In the genomic region with DNA sequence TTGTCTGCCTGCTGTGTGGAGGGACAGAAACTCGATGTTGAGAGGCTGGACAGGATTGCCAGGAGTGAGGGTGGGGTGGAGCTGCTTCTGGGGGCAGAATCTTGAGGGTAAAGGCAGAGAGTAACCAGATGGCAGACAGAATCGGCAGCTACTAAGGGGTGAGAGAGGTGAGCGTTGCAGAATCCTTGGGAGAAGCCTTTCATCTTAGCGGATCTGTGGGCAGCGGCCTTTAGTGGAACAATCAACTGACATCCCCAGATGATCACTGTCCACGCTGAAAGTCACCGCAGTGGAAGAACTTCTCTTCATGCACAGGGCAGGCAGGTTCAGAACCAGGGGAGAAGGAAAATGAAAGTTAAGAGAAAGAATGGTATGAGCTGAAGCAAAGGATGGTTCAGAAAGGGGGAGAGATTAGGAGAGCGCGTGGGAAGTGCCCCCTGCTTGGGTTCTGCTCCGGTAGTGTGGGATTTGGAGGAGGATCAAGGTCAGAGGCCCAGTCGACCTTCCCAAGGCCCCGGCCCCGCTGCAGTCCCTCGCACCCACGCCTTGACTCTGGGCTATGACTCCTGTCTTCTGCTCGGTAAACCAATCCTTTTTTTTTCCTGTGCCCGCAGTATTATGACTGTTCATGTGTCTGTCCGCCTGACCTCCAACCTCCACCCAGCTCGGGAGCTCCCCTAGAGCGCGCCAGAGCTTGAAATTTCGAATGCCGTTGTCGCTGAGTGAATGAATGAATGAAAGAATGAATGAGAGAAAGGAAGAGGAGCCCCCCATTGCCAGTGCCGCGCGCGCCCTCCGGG, we compare ENCODE assay signal across 9 cellular contexts. TPM values are rescaled to one million over a fixed set of nuclear protein-coding genes. Genes with fewer than 3 reads are reported as not detected.
DNase-seq lines count a peak whose midpoint lies in the region; ATAC-seq and TF ChIP-seq lines count a peak whose summit lies in the region.
"Had no signal": no experiment of that assay in that cellular context is flagged by ENCODE, and none has a peak within 500 bp of the region (broad histone marks: within the 10 kb centered on the region; RNA-seq: fewer than 3 reads in every experiment).

No MANE protein-coding gene starts in this region.

- peaks cover 35% of the 10 kb centered on the region for H3K79me2 ChIP-seq in SK-N-SH (ENCODE audit: insufficient read depth)

- peaks cover 33% of the 10 kb centered on the region for H3F3A ChIP-seq in SK-N-SH (replicated peaks; ENCODE audit: insufficient read depth)

- no peak for TF ChIP-seq EP300 in SK-N-SH (IDR thresholded peaks at IDR 0.05; ENCODE audit: borderline replicate concordance in 1 of 2, low read depth in 1 of 2, low read length in 1 of 2)

- WGBS in SK-N-SH (ENCODE audit: low lambda C conversion rate) = 3% methylated on average over 29 of the region's 29 CpGs

- H3K36me3 Mint-ChIP-seq in activated naive CD4-positive, alpha-beta T cell treated with anti-CD3 and anti-CD28 coated beads, Interleukin-2, amount 50 U/mL, for 72 hours = no peaks in the 10 kb centered on the region

- H3K36me3 ChIP-seq in SK-N-SH (replicated peaks in 1 of 2; ENCODE audit: control insufficient read depth in 1 of 2, insufficient read depth in 2 of 2, low read length in 1 of 2) (peaks cover 13 to 25% of the 10 kb centered on the region in 2 experiments), rectal smooth muscle tissue (ENCODE audit: control insufficient read depth, insufficient read depth, low read length) (peaks cover 5% of the 10 kb centered on the region)

- H3K27me3 ChIP-seq in SK-N-SH (ENCODE audit: insufficient read depth) (no peaks in the 10 kb centered on the region), rectal smooth muscle tissue (ENCODE audit: control insufficient read depth, insufficient read depth, low read length) (no peaks in the 10 kb centered on the region)

- peak overlapping the region; percentile 74 for H3K9ac ChIP-seq in SK-N-SH
- peak overlapping the region; percentile 36 for H3K9ac ChIP-seq in rectal smooth muscle tissue (ENCODE audit: low read length)

- POLR2A ChIA-PET in SK-N-SH (lab: Yijun Ruan, JAX) = interaction anchor here (0.8 to 3.5 kb wide), 3 partner anchors 21 to 319 kb away, joined by 3 to 8 read pairs (median 3); partner anchors contain the start of gene STAMBP

- peak overlapping the region; percentile 93 to 99 for H3K4me3 ChIP-seq in SK-N-SH (ENCODE audit: low read depth in 2 of 2, low read length in 1 of 2)
- H3K4me3 ChIP-seq in foreskin fibroblast (ENCODE audit: low read depth in 1 of 2, low read length in 2 of 2) = peak overlapping the region; percentile 81 to 86
- peak overlapping the region; percentile 96 for H3K4me3 ChIP-seq in rectal smooth muscle tissue (ENCODE audit: low read length)

- no peaks in the 10 kb centered on the region for H3K9me3 ChIP-seq in SK-N-SH

- peak overlapping the region; percentile 98 for H2AFZ ChIP-seq in SK-N-SH (ENCODE audit: low read depth)

- H3K4me1 ChIP-seq in SK-N-SH (ENCODE audit: control insufficient read depth in 1 of 2, insufficient read depth in 2 of 2, low read depth in 1 of 2, low read length in 1 of 2) = peaks cover 4 to 22% of the 10 kb centered on the region in 2 experiments; a peak in 3 of 4 replicates
- peaks cover 15% of the 10 kb centered on the region for H3K4me1 ChIP-seq in rectal smooth muscle tissue (ENCODE audit: control insufficient read depth, insufficient read depth, low read length)

- no peaks in the 10 kb centered on the region for H3K9me3 Mint-ChIP-seq in activated naive CD4-positive, alpha-beta T cell treated with anti-CD3 and anti-CD28 coated beads, Interleukin-2, amount 50 U/mL, for 72 hours
- H3K9me3 Mint-ChIP-seq: neural crest cell had no signal

- TF ChIP-seq RAD21 in SK-N-SH (IDR thresholded peaks at IDR 0.05; ENCODE audit: low read length) = no peak

- no peaks in the 10 kb centered on the region for H4K20me1 ChIP-seq in SK-N-SH (ENCODE audit: insufficient read depth)

- DNase-seq in activated naive CD4-positive, alpha-beta T cell treated with anti-CD3 and anti-CD28 coated beads, Interleukin-2, amount 50 U/mL, for 72 hours (ENCODE audit: low spot score in 2 of 2) = peak in 1 of 2 donors; percentile 76
- DNase-seq in activated naive CD4-positive, alpha-beta T cell treated with anti-CD3 and anti-CD28 coated beads, Interleukin-2, amount 50 U/mL, for 16 hours = no peak
- DNase-seq in SK-N-SH (no peak), foreskin fibroblast (peak; percentile 29 to 64), NCI-H510A (lab: John Stamatoyannopoulos, UW) (no peak), Ammon's horn (ENCODE audit: low spot score) (no peak)

- H3K27ac ChIP-seq in SK-N-SH (ENCODE audit: low read depth in 2 of 2, low read length in 1 of 2) = peak overlapping the region; percentile 43 to 64; a peak in 2 of 4 replicates
- peak overlapping the region; percentile 73 for H3K27ac ChIP-seq in rectal smooth muscle tissue (ENCODE audit: low read depth, low read length)

- H3K4me2 ChIP-seq in SK-N-SH = peak overlapping the region; percentile 93

- ATAC-seq in activated naive CD4-positive, alpha-beta T cell treated with anti-CD3 and anti-CD28 coated beads, Interleukin-2, amount 50 U/mL, for 72 hours = peak; percentile 66 to 90
- ATAC-seq in HG03066 (IDR thresholded peaks at IDR 0.05; ENCODE audit: low read depth, unreplicated experiment) = peak; percentile 29

- no peak overlapping the region for H3K27ac Mint-ChIP-seq in activated naive CD4-positive, alpha-beta T cell treated with anti-CD3 and anti-CD28 coated beads, Interleukin-2, amount 50 U/mL, for 72 hours

- no peaks in the 10 kb centered on the region for H3K9me2 ChIP-seq in SK-N-SH

- TF ChIP-seq CTCF in SK-N-SH (IDR thresholded peaks at IDR 0.05) (no peak), foreskin fibroblast (IDR thresholded peaks at IDR 0.05; ENCODE audit: low read depth, low read length) (no peak)

- CTCF ChIA-PET in SK-N-SH (lab: Yijun Ruan, JAX) = interaction anchor here (0.6 to 8.7 kb wide), 18 partner anchors 9 to 329 kb away, joined by 3 to 155 read pairs (median 4); partner anchors contain the start of gene STAMBP

TF ChIP-seq in SK-N-SH, 30 proteins besides CTCF, POLR2A, EP300 and RAD21:
- TF ChIP-seq POLR2AphosphoS5 (IDR thresholded peaks at IDR 0.05; ENCODE audit: low read depth, low read length) (no peak), GATA2 (CRISPR knock-in tag; IDR thresholded peaks at IDR 0.05) (no peak), FOXJ3 (CRISPR knock-in tag; IDR thresholded peaks at IDR 0.05) (no peak), MAX (IDR thresholded peaks at IDR 0.05; ENCODE audit: low read depth) (no peak), TCF12 (IDR thresholded peaks at IDR 0.05) (no peak), NFIC (IDR thresholded peaks at IDR 0.05; ENCODE audit: borderline replicate concordance) (no peak), TAF1 (IDR thresholded peaks at IDR 0.05; ENCODE audit: borderline replicate concordance, low read depth, low read length) (no peak)
TF ChIP-seq in SK-N-SH: peak in this region for 0.

RNA-seq across cellular contexts. Expression of gene BOLA3, which starts 0.6 kb away (rescaled TPM):
- 10 to 100 TPM; 15.8 to 96.7 TPM for total RNA-seq in activated naive CD4-positive, alpha-beta T cell treated with anti-CD3 and anti-CD28 coated beads, Interleukin-2, amount 50 U/mL, for 72 hours
- 64.4 and 90.1 TPM in 2 replicates for polyA plus RNA-seq in SK-N-SH (2012; rRNA removed)
- polyA plus RNA-seq in SK-N-SH (2012; cell fraction: cytosol; rRNA removed) = 96.8 and 144 TPM in 2 replicates
- polyA plus RNA-seq in SK-N-SH (2012; cell fraction: nucleus; rRNA removed) = 17.9 and 18.5 TPM in 2 replicates

RNA-seq across cellular contexts. Expression of gene MOB1A, which starts 31.6 kb away (rescaled TPM):
- total RNA-seq in activated naive CD4-positive, alpha-beta T cell treated with anti-CD3 and anti-CD28 coated beads, Interleukin-2, amount 50 U/mL, for 72 hours = 100 to 1,000 TPM; 151 to 173 TPM
- polyA plus RNA-seq in SK-N-SH (2012; rRNA removed) = 15.3 and 19.7 TPM in 2 replicates
- polyA plus RNA-seq in SK-N-SH (2012; cell fraction: cytosol; rRNA removed) = 26.8 and 31.0 TPM in 2 replicates
- 7.5 and 15.5 TPM in 2 replicates for polyA plus RNA-seq in SK-N-SH (2012; cell fraction: nucleus; rRNA removed)

RNA-seq across cellular contexts. Expression of gene MTHFD2, which starts 51.3 kb away (rescaled TPM):
- 100 to 1,000 TPM; 413 to 484 TPM for total RNA-seq in activated naive CD4-positive, alpha-beta T cell treated with anti-CD3 and anti-CD28 coated beads, Interleukin-2, amount 50 U/mL, for 72 hours
- 68.6 and 82.6 TPM in 2 replicates for polyA plus RNA-seq in SK-N-SH (2012; rRNA removed)
- 75.5 and 88.9 TPM in 2 replicates for polyA plus RNA-seq in SK-N-SH (2012; cell fraction: cytosol; rRNA removed)
- 67.4 and 69.4 TPM in 2 replicates for polyA plus RNA-seq in SK-N-SH (2012; cell fraction: nucleus; rRNA removed)

Comparison
In these comparisons a context has a peak if more than half of its experiments do, and no peak if none do; other contexts are left out.
1. DNase-seq: peak in foreskin fibroblast (2 of 2); none in activated naive CD4-positive, alpha-beta T cell treated with anti-CD3 and anti-CD28 coated beads, Interleukin-2, amount 50 U/mL, for 16 hours (single experiment), SK-N-SH (single experiment), NCI-H510A (single experiment) and Ammon's horn (single experiment).
2. Peak in every context shown above with its lines, with median percentiles within 50 percentile points of each other: H3K4me3 ChIP-seq.